ENCODE assay signal across 1 cellular context in genomic region chr10:32105782-32106382, GRCh38.
TF ChIP-seq lines count a peak whose summit lies in the region.

No MANE protein-coding gene starts in this region.

TF ChIP-seq in HepG2, 621 proteins besides CTCF, POLR2A, EP300 and RAD21 (continued from another document and continues in another):
- TF ChIP-seq ZNF580 (CRISPR knock-in tag; IDR thresholded peaks at IDR 0.05; ENCODE audit: borderline replicate concordance, low read depth) (no peak), ZNF3 (CRISPR knock-in tag; IDR thresholded peaks at IDR 0.05) (no peak), RNF219 (CRISPR knock-in tag; IDR thresholded peaks at IDR 0.05) (no peak), IKZF4 (CRISPR knock-in tag; IDR thresholded peaks at IDR 0.05; ENCODE audit: borderline replicate concordance, low read depth, not compliant biosample characterization) (no peak), FOXP4 (CRISPR knock-in tag; IDR thresholded peaks at IDR 0.05) (peak; percentile 83), THRA (CRISPR knock-in tag; IDR thresholded peaks at IDR 0.05; ENCODE audit: borderline replicate concordance) (peak; percentile 89; the same call in 1 of the 2 replicates), ARID2 (CRISPR knock-in tag; IDR thresholded peaks at IDR 0.05; ENCODE audit: borderline replicate concordance) (no peak), BHLHE40 (IDR thresholded peaks at IDR 0.05; ENCODE audit: low read length) (no peak), NKX3-1 (CRISPR knock-in tag; IDR thresholded peaks at IDR 0.05) (0 out of 2 replicates have a peak, but pooled peaks have one; percentile 2), ZBTB20 (CRISPR knock-in tag; IDR thresholded peaks at IDR 0.05; ENCODE audit: borderline replicate concordance, low read depth) (peak; percentile 95), KDM3A (CRISPR knock-in tag; IDR thresholded peaks at IDR 0.05; ENCODE audit: low read depth) (0 out of 2 replicates have a peak, but pooled peaks have one; percentile 45), KLF16 (CRISPR knock-in tag; IDR thresholded peaks at IDR 0.05) (peak in 1 of 2 experiments; percentile 50; a peak in 1 of 4 replicates), NONO (IDR thresholded peaks at IDR 0.05) (no peak), NONO (CRISPR knock-in tag; conservative IDR thresholded peaks at IDR 0.05) (peak; percentile 71; the same call in 1 of the 2 replicates), RFXANK (CRISPR knock-in tag; IDR thresholded peaks at IDR 0.05) (no peak), SIX1 (CRISPR knock-in tag; IDR thresholded peaks at IDR 0.05; ENCODE audit: borderline replicate concordance) (peak; percentile 77; the same call in 1 of the 2 replicates), ZNF230 (CRISPR knock-in tag; IDR thresholded peaks at IDR 0.05) (no peak), FOXP1 (IDR thresholded peaks at IDR 0.05) (peak; percentile 71; the same call in 1 of the 2 replicates), FOXP1 (CRISPR knock-in tag; IDR thresholded peaks at IDR 0.05) (peak; percentile 84), TERF1 (CRISPR knock-in tag; IDR thresholded peaks at IDR 0.05) (no peak), ZGPAT (CRISPR knock-in tag; IDR thresholded peaks at IDR 0.05) (peak; percentile 93), ZNF432 (CRISPR knock-in tag; IDR thresholded peaks at IDR 0.05; ENCODE audit: borderline replicate concordance) (no peak), MNT (IDR thresholded peaks at IDR 0.05) (no peak), ZNF629 (CRISPR knock-in tag; conservative IDR thresholded peaks at IDR 0.05) (no peak), ZKSCAN5 (CRISPR knock-in tag; IDR thresholded peaks at IDR 0.05) (peak; percentile 95), ZNF788 (CRISPR knock-in tag; IDR thresholded peaks at IDR 0.05; ENCODE audit: borderline replicate concordance) (no peak), NAIF1 (CRISPR knock-in tag; IDR thresholded peaks at IDR 0.05; ENCODE audit: borderline replicate concordance) (0 out of 2 replicates have a peak, but pooled peaks have one; percentile 50), ZNF18 (CRISPR knock-in tag; IDR thresholded peaks at IDR 0.05; ENCODE audit: insufficient replicate concordance) (peak; percentile 53), TAF15 (IDR thresholded peaks at IDR 0.05; ENCODE audit: low read depth, low read length, poor library complexity, severe bottlenecking) (no peak), NFKB2 (CRISPR knock-in tag; IDR thresholded peaks at IDR 0.05; ENCODE audit: borderline replicate concordance) (no peak), NR2F1 (CRISPR knock-in tag; IDR thresholded peaks at IDR 0.05) (peak in 1 of 2 experiments; percentile 26; a peak in 1 of 4 replicates), RFXAP (CRISPR knock-in tag; IDR thresholded peaks at IDR 0.05; ENCODE audit: borderline replicate concordance) (no peak), ZNF362 (CRISPR knock-in tag; IDR thresholded peaks at IDR 0.05; ENCODE audit: borderline replicate concordance) (peak; percentile 61; the same call in 1 of the 2 replicates), ZNF331 (CRISPR knock-in tag; IDR thresholded peaks at IDR 0.05) (peak; percentile 63), ZNF558 (CRISPR knock-in tag; IDR thresholded peaks at IDR 0.05; ENCODE audit: borderline replicate concordance) (peak; percentile 60; the same call in 1 of the 2 replicates), ZNF33A (CRISPR knock-in tag; IDR thresholded peaks at IDR 0.05; ENCODE audit: borderline replicate concordance) (no peak), HNRNPL (IDR thresholded peaks at IDR 0.05; ENCODE audit: low read depth, low read length) (no peak), MATR3 (CRISPR knock-in tag; IDR thresholded peaks at IDR 0.05) (no peak), ZNF281 (CRISPR knock-in tag; IDR thresholded peaks at IDR 0.05; ENCODE audit: borderline replicate concordance) (no peak), NR2F2 (IDR thresholded peaks at IDR 0.05; ENCODE audit: borderline replicate concordance, low read depth) (peak; percentile 76; the same call in 1 of the 2 replicates)
